ENCODE assay signal across 9 cellular contexts in genomic region chr17:76527430-76528111, GRCh38. TPM values are rescaled to one million over a fixed set of nuclear protein-coding genes. Genes with fewer than 3 reads are reported as not detected.
DNase-seq lines count a peak whose midpoint lies in the region; TF ChIP-seq lines count a peak whose summit lies in the region.
"Had no signal": no experiment of that assay in that cellular context is flagged by ENCODE, and none has a peak within 500 bp of the region (broad histone marks: within the 10 kb centered on the region; RNA-seq: fewer than 3 reads in every experiment).

No MANE protein-coding gene starts in this region.

- TF ChIP-seq CTCF in Caco-2 (IDR thresholded peaks at IDR 0.05; ENCODE audit: insufficient read depth in 1 of 2, low read depth in 1 of 2, low read length in 1 of 2, severe bottlenecking in 1 of 2, unreplicated experiment in 1 of 2): no peak
- TF ChIP-seq CTCF in HFF-Myc (IDR thresholded peaks at IDR 0.05; ENCODE audit: low read depth, low read length, missing control alignments): peak; percentile 2
- no peak for TF ChIP-seq CTCF in nephron progenitor cell (IDR thresholded peaks at IDR 0.05)

- peaks cover 10% of the 10 kb centered on the region for H3K4me1 Mint-ChIP-seq in Caco-2 (ENCODE audit: low read depth, unreplicated experiment)
- peaks cover 70% of the 10 kb centered on the region for H3K4me1 Mint-ChIP-seq in nephron progenitor cell
- peaks cover 6% of the 10 kb centered on the region for H3K4me1 Mint-ChIP-seq in activated T-helper 2 cell treated with anti-CD3 and anti-CD28 coated beads, Interferon-gamma antibody, Interleukin-2, Interleukin-4, amounts not matched to agents 10 μg/mL and 5 μg/mL and 100 μg/mL, durations not matched to agents 14 hours and 24 hours and 36 hours (ENCODE audit: low read depth)

- no peaks in the 10 kb centered on the region for H3K9me3 ChIP-seq in Caco-2
- no peaks in the 10 kb centered on the region for H3K9me3 ChIP-seq in effector memory CD4-positive, alpha-beta T cell (ENCODE audit: control insufficient read depth, low read length)

- intact Hi-C loops in Caco-2 (cut with micrococcal nuclease; ENCODE audit: unreplicated experiment): no loop called here
- intact Hi-C loops in activated T-helper 2 cell treated with anti-CD3 and anti-CD28 coated beads, Interferon-gamma antibody, Interleukin-2, Interleukin-4, amounts not matched to agents 10 μg/mL and 5 μg/mL and 100 μg/mL, durations not matched to agents 14 hours and 24 hours and 36 hours (cut with micrococcal nuclease): no loop called here

- H3K27me3 ChIP-seq in Caco-2 (replicated peaks; ENCODE audit: control insufficient read depth, insufficient read depth, low read length): no peaks in the 10 kb centered on the region
- no peaks in the 10 kb centered on the region for H3K27me3 ChIP-seq in effector memory CD4-positive, alpha-beta T cell (replicated peaks; ENCODE audit: control insufficient read depth, insufficient read depth, low read length, poor library complexity, severe bottlenecking)

- H3K4me1 ChIP-seq in Caco-2: peaks cover 16% of the 10 kb centered on the region
- peaks cover 28% of the 10 kb centered on the region for H3K4me1 ChIP-seq in effector memory CD4-positive, alpha-beta T cell (ENCODE audit: control insufficient read depth, insufficient read depth, low read length, poor library complexity, severe bottlenecking)

- H3K4me3 Mint-ChIP-seq in Caco-2 (ENCODE audit: unreplicated experiment) (no peak overlapping the region), nephron progenitor cell (no peak overlapping the region)
- no peak overlapping the region for H3K4me3 Mint-ChIP-seq in activated T-helper 2 cell treated with anti-CD3 and anti-CD28 coated beads, Interferon-gamma antibody, Interleukin-2, Interleukin-4, amounts not matched to agents 10 μg/mL and 5 μg/mL and 100 μg/mL, durations not matched to agents 14 hours and 24 hours and 36 hours (ENCODE audit: low read depth)

- H3K27ac Mint-ChIP-seq in Caco-2 (ENCODE audit: unreplicated experiment) (peak overlapping the region; percentile 9), nephron progenitor cell (no peak overlapping the region)
- no peak overlapping the region for H3K27ac Mint-ChIP-seq in activated T-helper 2 cell treated with anti-CD3 and anti-CD28 coated beads, Interferon-gamma antibody, Interleukin-2, Interleukin-4, amounts not matched to agents 10 μg/mL and 5 μg/mL and 100 μg/mL, durations not matched to agents 14 hours and 24 hours and 36 hours

- CTCF ChIA-PET in Caco-2 (lab: Charles Lee): interaction anchor here (0.6 to 1.2 kb wide), 3 partner anchors 13 to 983 kb away, joined by 4 to 8 read pairs (median 4); no protein-coding TSS in a partner anchor

- H3K27me3 Mint-ChIP-seq in Caco-2 (ENCODE audit: insufficient read depth, unreplicated experiment): no peaks in the 10 kb centered on the region
- H3K27me3 Mint-ChIP-seq in nephron progenitor cell (ENCODE audit: low read depth, poor library complexity): peaks cover 25% of the 10 kb centered on the region
- peaks cover 11% of the 10 kb centered on the region for H3K27me3 Mint-ChIP-seq in activated T-helper 2 cell treated with anti-CD3 and anti-CD28 coated beads, Interferon-gamma antibody, Interleukin-2, Interleukin-4, amounts not matched to agents 10 μg/mL and 5 μg/mL and 100 μg/mL, durations not matched to agents 14 hours and 24 hours and 36 hours (ENCODE audit: low read depth)

- no peak overlapping the region for H3K27ac ChIP-seq in effector memory CD4-positive, alpha-beta T cell (ENCODE audit: insufficient read depth, low read length, poor library complexity, severe bottlenecking)
- H3K27ac ChIP-seq: HL-60 had no signal

- H3K36me3 Mint-ChIP-seq in Caco-2 (ENCODE audit: insufficient read depth, unreplicated experiment) (no peaks in the 10 kb centered on the region), nephron progenitor cell (ENCODE audit: low read depth) (no peaks in the 10 kb centered on the region)
- no peaks in the 10 kb centered on the region for H3K36me3 Mint-ChIP-seq in activated T-helper 2 cell treated with anti-CD3 and anti-CD28 coated beads, Interferon-gamma antibody, Interleukin-2, Interleukin-4, amounts not matched to agents 10 μg/mL and 5 μg/mL and 100 μg/mL, durations not matched to agents 14 hours and 24 hours and 36 hours (ENCODE audit: low read depth)

- BruUV-seq in Caco-2 (replicated peaks; lab: Mats Ljungman, UMichigan): no TSS peak

- DNase-seq in Caco-2 (peak in 1 of 2 experiments; percentile 32), HFF-Myc (ENCODE audit: extremely low read depth, low read depth) (no peak), T1000 (lab: John Stamatoyannopoulos, UW) (peak; percentile 46), nephron progenitor cell (peak; percentile 62), COLO668 (lab: John Stamatoyannopoulos, UW; ENCODE audit: unreplicated experiment) (no peak), NCI-H82 treated with DMSO at 0.1 percent for 48 hours (lab: John Stamatoyannopoulos, UW; ENCODE audit: unreplicated experiment) (no peak)
- peak; percentile 12 to 27 (median 12) for DNase-seq in effector memory CD4-positive, alpha-beta T cell
- DNase-seq in activated T-helper 2 cell treated with anti-CD3 and anti-CD28 coated beads, Interferon-gamma antibody, Interleukin-2, Interleukin-4, amounts not matched to agents 10 μg/mL and 5 μg/mL and 100 μg/mL, durations not matched to agents 14 hours and 24 hours and 36 hours (ENCODE audit: low spot score): no peak

- no peaks in the 10 kb centered on the region for H3K9me3 Mint-ChIP-seq in Caco-2 (ENCODE audit: unreplicated experiment)
- H3K9me3 Mint-ChIP-seq in nephron progenitor cell: no peaks in the 10 kb centered on the region
- H3K9me3 Mint-ChIP-seq in activated T-helper 2 cell treated with anti-CD3 and anti-CD28 coated beads, Interferon-gamma antibody, Interleukin-2, Interleukin-4, amounts not matched to agents 10 μg/mL and 5 μg/mL and 100 μg/mL, durations not matched to agents 14 hours and 24 hours and 36 hours: no peaks in the 10 kb centered on the region

- H3K36me3 ChIP-seq in Caco-2 (ENCODE audit: control insufficient read depth, insufficient read depth, low read length): no peaks in the 10 kb centered on the region
- H3K36me3 ChIP-seq in effector memory CD4-positive, alpha-beta T cell (ENCODE audit: control insufficient read depth, insufficient read depth, low read length): no peaks in the 10 kb centered on the region

- H3K4me3 ChIP-seq in Caco-2 (ENCODE audit: low read depth, low read length) (no peak overlapping the region), HFF-Myc (replicated peaks; ENCODE audit: low read depth, low read length) (no peak overlapping the region)
- no peak overlapping the region for H3K4me3 ChIP-seq in effector memory CD4-positive, alpha-beta T cell (ENCODE audit: insufficient read depth, low read depth, low read length, poor library complexity, severe bottlenecking)

- POLR2A ChIA-PET in Caco-2 (lab: Charles Lee): no interaction called here

RNA-seq across cellular contexts. Expression of gene CYGB, which starts 9.9 kb away (rescaled TPM):
- 0.32 and 1.0 TPM in 2 replicates for total RNA-seq in Caco-2 (2022)
- not detected in 2 replicates for total RNA-seq in activated T-helper 2 cell treated with anti-CD3 and anti-CD28 coated beads, Interferon-gamma antibody, Interleukin-2, Interleukin-4, amounts not matched to agents 10 μg/mL and 5 μg/mL and 100 μg/mL, durations not matched to agents 14 hours and 24 hours and 36 hours

RNA-seq across cellular contexts. Expression of gene PRCD, which starts 12.3 kb away (rescaled TPM):
- not detected in 2 replicates for total RNA-seq in Caco-2 (2022)
- not detected in 2 replicates for total RNA-seq in activated T-helper 2 cell treated with anti-CD3 and anti-CD28 coated beads, Interferon-gamma antibody, Interleukin-2, Interleukin-4, amounts not matched to agents 10 μg/mL and 5 μg/mL and 100 μg/mL, durations not matched to agents 14 hours and 24 hours and 36 hours

RNA-seq across cellular contexts. Expression of gene RHBDF2, which starts 26.3 kb away (rescaled TPM):
- 33.8 and 37.2 TPM in 2 replicates for total RNA-seq in Caco-2 (2022)
- total RNA-seq in activated T-helper 2 cell treated with anti-CD3 and anti-CD28 coated beads, Interferon-gamma antibody, Interleukin-2, Interleukin-4, amounts not matched to agents 10 μg/mL and 5 μg/mL and 100 μg/mL, durations not matched to agents 14 hours and 24 hours and 36 hours: 45.3 and 48.5 TPM in 2 replicates

RNA-seq across cellular contexts. Expression of gene ST6GALNAC2, which starts 58.1 kb away (rescaled TPM):
- total RNA-seq in Caco-2 (2022): 0.77 and 2.5 TPM in 2 replicates
- 0.41 TPM in 1 of 2 replicates, not detected in the other for total RNA-seq in activated T-helper 2 cell treated with anti-CD3 and anti-CD28 coated beads, Interferon-gamma antibody, Interleukin-2, Interleukin-4, amounts not matched to agents 10 μg/mL and 5 μg/mL and 100 μg/mL, durations not matched to agents 14 hours and 24 hours and 36 hours

Comparison
In these comparisons a context has a peak if more than half of its experiments do, and no peak if none do; other contexts are left out.
1. DNase-seq: peak in T1000 (single experiment), effector memory CD4-positive, alpha-beta T cell (3 of 3) and nephron progenitor cell (single experiment); none in HFF-Myc (single experiment), COLO668 (single experiment), NCI-H82 treated with DMSO at 0.1 percent for 48 hours (single experiment) and activated T-helper 2 cell treated with anti-CD3 and anti-CD28 coated beads, Interferon-gamma antibody, Interleukin-2, Interleukin-4, amounts not matched to agents 10 μg/mL and 5 μg/mL and 100 μg/mL, durations not matched to agents 14 hours and 24 hours and 36 hours (single experiment).